ENCODE assay signal across 15 cellular contexts in genomic region chr6:94065707-94066337, GRCh38.
DNase-seq lines count a peak whose midpoint lies in the region; ATAC-seq, FAIRE-seq and TF ChIP-seq lines count a peak whose summit lies in the region.
"Had no signal": no experiment of that assay in that cellular context is flagged by ENCODE, and none has a peak within 500 bp of the region (broad histone marks: within the 10 kb centered on the region; RNA-seq: fewer than 3 reads in every experiment).

No MANE protein-coding gene starts in this region.

- H3K36me3 Mint-ChIP-seq in chondrocyte (ENCODE audit: low read depth): no peaks in the 10 kb centered on the region
- H3K36me3 Mint-ChIP-seq in neural progenitor cell: peaks cover 4% of the 10 kb centered on the region

- H3K27ac Mint-ChIP-seq in chondrocyte (ENCODE audit: unreplicated experiment) (no peak overlapping the region), neural progenitor cell (peak overlapping the region; percentile 86)

- no peaks in the 10 kb centered on the region for H3K27me3 Mint-ChIP-seq in chondrocyte (ENCODE audit: low read depth)
- no peaks in the 10 kb centered on the region for H3K27me3 Mint-ChIP-seq in neural progenitor cell (ENCODE audit: insufficient read depth, low read depth)

- H3K4me1 ChIP-seq in neural progenitor cell: peaks cover 51% of the 10 kb centered on the region
- H3K4me1 ChIP-seq: Caco-2 had no signal

- peaks cover 11% of the 10 kb centered on the region for H3F3A ChIP-seq in neural progenitor cell (ENCODE audit: low read depth)

- H2AFZ ChIP-seq in neural progenitor cell (replicated peaks): peak overlapping the region; percentile 41

- H3K9me3 Mint-ChIP-seq in chondrocyte (ENCODE audit: low read depth): no peaks in the 10 kb centered on the region
- H3K9me3 Mint-ChIP-seq in neural progenitor cell: peaks cover 6% of the 10 kb centered on the region

- no peaks in the 10 kb centered on the region for H3K36me3 ChIP-seq in neural progenitor cell

- in situ Hi-C loops in GM13976 (cut with MboI; ENCODE audit: low sequenced_read_pairs, unreplicated experiment): no loop called here

- H3K9me3 ChIP-seq in neural progenitor cell (ENCODE audit: low read depth): no peaks in the 10 kb centered on the region
- H3K9me3 ChIP-seq: Caco-2 had no signal

- H3K4me3 Mint-ChIP-seq in chondrocyte (ENCODE audit: unreplicated experiment) (no peak overlapping the region), neural progenitor cell (no peak overlapping the region)

- H3K27ac ChIP-seq in neural progenitor cell: peak overlapping the region; percentile 42
- H3K27ac ChIP-seq: KMS-11, SK-N-MC had no signal

- no peak for TF ChIP-seq RAD21 in Ishikawa (IDR thresholded peaks at IDR 0.05; ENCODE audit: low read depth)

- TF ChIP-seq CTCF in chondrocyte (IDR thresholded peaks at IDR 0.05): peak; percentile 30
- peak; percentile 19 for TF ChIP-seq CTCF in neural progenitor cell (IDR thresholded peaks at IDR 0.05)
- no peak for TF ChIP-seq CTCF in GM13976 (IDR thresholded peaks at IDR 0.05; ENCODE audit: borderline replicate concordance, control extremely low read depth, extremely low read depth, insufficient read depth, missing control alignments)

- no peaks in the 10 kb centered on the region for H4K20me1 ChIP-seq in neural progenitor cell (ENCODE audit: low read depth)

- H3K4me3 ChIP-seq in neural progenitor cell: no peak overlapping the region
- H3K4me3 ChIP-seq: SK-N-MC had no signal

- no peaks in the 10 kb centered on the region for H3K27me3 ChIP-seq in neural progenitor cell

- H3K4me2 ChIP-seq in neural progenitor cell: peak overlapping the region; percentile 45
- H3K4me2 ChIP-seq: KMS-11 had no signal

- FAIRE-seq in A204.1 (lab: Jason Lieb, UNC): peak; percentile 29
- FAIRE-seq: GM19239 had no signal

- ATAC-seq in HG03354 (IDR thresholded peaks at IDR 0.05; ENCODE audit: poor library complexity, severe bottlenecking, unreplicated experiment): no peak

- DNase-seq in chondrocyte (ENCODE audit: low spot score): no peak
- DNase-seq in neural progenitor cell (ENCODE audit: low spot score): peak; percentile 48
- DNase-seq in NK-92 (lab: John Stamatoyannopoulos, UW; ENCODE audit: unreplicated experiment): no peak
- DNase-seq in GM13976 (ENCODE audit: low spot score): no peak
- DNase-seq: AML-193, Caco-2, NCI-H1105 treated with DMSO at 0.1 percent for 48 hours, NCI-H1930, NCI-H226 had no signal

- H3K4me1 Mint-ChIP-seq in chondrocyte (ENCODE audit: low read depth) (peaks cover 13% of the 10 kb centered on the region), neural progenitor cell (peaks cover 39% of the 10 kb centered on the region)

- no peak for TF ChIP-seq EP300 in Ishikawa (IDR thresholded peaks at IDR 0.05; ENCODE audit: borderline replicate concordance)

- no peak overlapping the region for H3K9ac ChIP-seq in neural progenitor cell
- H3K9ac ChIP-seq: KMS-11 had no signal

- H3K79me2 ChIP-seq in neural progenitor cell (ENCODE audit: low read depth): no peaks in the 10 kb centered on the region

TF ChIP-seq in Ishikawa, 13 proteins besides CTCF, POLR2A, EP300 and RAD21:
- peak; percentile 25; the same call in 1 of the 2 replicates for TF ChIP-seq MAX (IDR thresholded peaks at IDR 0.05)
- TF ChIP-seq EGR1 (IDR thresholded peaks at IDR 0.05): no peak
